ENCODE assay signal across 14 cellular contexts in the genomic region with DNA sequence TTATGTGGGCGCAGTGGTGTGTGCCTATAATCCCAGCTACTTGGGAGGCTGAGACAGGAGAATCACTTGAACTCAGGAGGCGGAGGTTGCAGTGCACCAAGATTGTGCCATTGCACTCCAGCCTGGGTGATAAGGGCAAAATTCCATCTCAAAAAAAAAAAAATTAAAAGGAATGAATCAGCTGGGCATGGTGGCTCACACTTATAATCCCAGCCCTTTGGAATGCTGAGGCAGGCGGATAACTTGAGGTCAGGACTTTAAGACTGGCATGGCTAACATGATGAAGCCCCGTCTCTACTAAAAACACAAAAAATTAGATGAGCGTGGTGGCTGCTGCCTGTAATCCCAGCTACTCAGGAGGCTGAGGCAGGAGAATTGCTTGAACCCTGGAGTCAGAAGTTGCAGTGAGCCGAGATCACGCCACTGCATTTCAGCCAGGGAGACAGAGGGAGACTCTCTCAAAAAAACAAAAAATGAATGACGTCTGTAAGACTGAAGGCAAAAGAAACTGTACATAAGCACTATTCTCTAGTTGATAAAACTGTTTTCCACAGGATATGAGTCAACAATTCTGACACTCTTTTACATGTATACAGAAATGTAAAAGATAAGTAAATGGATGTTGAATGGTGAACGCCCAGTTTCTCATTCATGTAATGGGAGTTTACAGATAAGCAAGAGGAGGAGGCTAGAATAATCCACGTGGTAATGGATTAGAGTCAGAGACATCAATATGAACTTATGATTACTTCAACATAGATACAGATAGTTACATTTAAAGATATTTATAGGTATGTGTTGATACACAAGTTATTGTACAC. TPM values are rescaled to one million over a fixed set of nuclear protein-coding genes. Genes with fewer than 3 reads are reported as not detected.
DNase-seq lines count a peak whose midpoint lies in the region; ATAC-seq and TF ChIP-seq lines count a peak whose summit lies in the region.
"Had no signal": no experiment of that assay in that cellular context is flagged by ENCODE, and none has a peak within 500 bp of the region (broad histone marks: within the 10 kb centered on the region; RNA-seq: fewer than 3 reads in every experiment).

No MANE protein-coding gene starts in this region.

- no peaks in the 10 kb centered on the region for H3K9me3 Mint-ChIP-seq in CD8-positive, alpha-beta memory T cell
- H3K9me3 Mint-ChIP-seq in activated T-helper 2 cell treated with anti-CD3 and anti-CD28 coated beads, Interferon-gamma antibody, Interleukin-2, Interleukin-4, amounts not matched to agents 10 μg/mL and 5 μg/mL and 100 μg/mL, durations not matched to agents 14 hours and 24 hours and 36 hours = peaks cover 36% of the 10 kb centered on the region

- CTCF ChIA-PET in CD8-positive, alpha-beta memory T cell (lab: Charles Lee) = no interaction called here

- peak; percentile 64 for ATAC-seq in foreskin keratinocyte
- no peak for ATAC-seq in HG03196 (IDR thresholded peaks at IDR 0.05; ENCODE audit: unreplicated experiment)
- ATAC-seq: body of pancreas had no signal

- H3K4me2 ChIP-seq in Loucy (ENCODE audit: low read depth, low read length, poor library complexity, severe bottlenecking) = peak overlapping the region; percentile 10

- H3K36me3 Mint-ChIP-seq in CD8-positive, alpha-beta memory T cell = peaks cover 26 to 69% (median 29%) of the 10 kb centered on the region in 3 donors
- peaks cover 83% of the 10 kb centered on the region for H3K36me3 Mint-ChIP-seq in activated T-helper 2 cell treated with anti-CD3 and anti-CD28 coated beads, Interferon-gamma antibody, Interleukin-2, Interleukin-4, amounts not matched to agents 10 μg/mL and 5 μg/mL and 100 μg/mL, durations not matched to agents 14 hours and 24 hours and 36 hours (ENCODE audit: low read depth)

- H3K27me3 Mint-ChIP-seq in CD8-positive, alpha-beta memory T cell = peaks cover 0 to 3% of the 10 kb centered on the region in 2 donors
- H3K27me3 Mint-ChIP-seq in activated T-helper 2 cell treated with anti-CD3 and anti-CD28 coated beads, Interferon-gamma antibody, Interleukin-2, Interleukin-4, amounts not matched to agents 10 μg/mL and 5 μg/mL and 100 μg/mL, durations not matched to agents 14 hours and 24 hours and 36 hours (ENCODE audit: low read depth) = no peaks in the 10 kb centered on the region

- H4K20me1 ChIP-seq in Loucy (ENCODE audit: insufficient read depth, low read length, poor library complexity, severe bottlenecking) = peaks cover 82% of the 10 kb centered on the region

- no peaks in the 10 kb centered on the region for H3K9me2 ChIP-seq in Loucy (replicated peaks; ENCODE audit: low read depth, low read length)

- no peaks in the 10 kb centered on the region for H3K9me3 ChIP-seq in CD8-positive, alpha-beta memory T cell (ENCODE audit: low read length)
- no peaks in the 10 kb centered on the region for H3K9me3 ChIP-seq in Loucy (ENCODE audit: insufficient read depth, low read depth, low read length)
- H3K9me3 ChIP-seq: body of pancreas, prostate gland had no signal

- POLR2A ChIA-PET in CD8-positive, alpha-beta memory T cell (lab: Charles Lee) = no interaction called here

- H3K4me3 ChIP-seq in CD8-positive, alpha-beta memory T cell (ENCODE audit: low read length) = no peak overlapping the region
- H3K4me3 ChIP-seq in Loucy (ENCODE audit: low read length, poor library complexity, severe bottlenecking) = no peak overlapping the region
- H3K4me3 ChIP-seq: body of pancreas, prostate gland had no signal

- no peak for DNase-seq in CD8-positive, alpha-beta memory T cell
- no peak for DNase-seq in activated T-helper 2 cell treated with anti-CD3 and anti-CD28 coated beads, Interferon-gamma antibody, Interleukin-2, Interleukin-4, amounts not matched to agents 10 μg/mL and 5 μg/mL and 100 μg/mL, durations not matched to agents 14 hours and 24 hours and 36 hours (ENCODE audit: low spot score)
- DNase-seq in foreskin keratinocyte (peak; percentile 13 to 31), NCI-H146 treated with DMSO at 0.1 percent for 48 hours (lab: John Stamatoyannopoulos, UW; ENCODE audit: unreplicated experiment) (no peak), DMS153 treated with DMSO at 0.1 percent for 48 hours (lab: John Stamatoyannopoulos, UW; ENCODE audit: unreplicated experiment) (no peak)
- no peak for DNase-seq in activated CD4-positive, CD25-positive, alpha-beta regulatory T cell (lab: John Stamatoyannopoulos, UW)
- DNase-seq: body of pancreas, NCI-H1105 treated with DMSO at 0.1 percent for 48 hours, NCI-H774 had no signal

- H3K27ac Mint-ChIP-seq in CD8-positive, alpha-beta memory T cell = peak overlapping the region in 5 of 8 donors; percentile 14 to 83 (median 30)
- H3K27ac Mint-ChIP-seq in activated T-helper 2 cell treated with anti-CD3 and anti-CD28 coated beads, Interferon-gamma antibody, Interleukin-2, Interleukin-4, amounts not matched to agents 10 μg/mL and 5 μg/mL and 100 μg/mL, durations not matched to agents 14 hours and 24 hours and 36 hours = peak overlapping the region; percentile 96

- peak overlapping the region; percentile 18 for H3K27ac ChIP-seq in CD8-positive, alpha-beta memory T cell (ENCODE audit: low read depth, low read length)
- H3K27ac ChIP-seq in foreskin keratinocyte = no peak overlapping the region
- H3K27ac ChIP-seq: body of pancreas, C4-2B, epithelial cell of prostate, prostate gland had no signal

- no peak for TF ChIP-seq CTCF in Loucy (conservative IDR thresholded peaks at IDR 0.05; ENCODE audit: low read length)
- TF ChIP-seq CTCF in foreskin keratinocyte (conservative IDR thresholded peaks at IDR 0.05) = no peak

- no peaks in the 10 kb centered on the region for H3F3A ChIP-seq in Loucy (ENCODE audit: low read depth)

- H3K9ac ChIP-seq in Loucy (ENCODE audit: low read depth, low read length, poor library complexity, severe bottlenecking) = no peak overlapping the region

- peaks cover 8% of the 10 kb centered on the region for H3K4me1 ChIP-seq in CD8-positive, alpha-beta memory T cell (ENCODE audit: insufficient read depth, low read length)
- H3K4me1 ChIP-seq in Loucy (ENCODE audit: insufficient read depth, low read length, poor library complexity, severe bottlenecking) (peaks cover 40% of the 10 kb centered on the region), foreskin keratinocyte (peaks cover 7% of the 10 kb centered on the region)
- H3K4me1 ChIP-seq: prostate gland had no signal

- peak overlapping the region in 1 of 7 donors; percentile 5 for H3K4me3 Mint-ChIP-seq in CD8-positive, alpha-beta memory T cell
- H3K4me3 Mint-ChIP-seq in activated T-helper 2 cell treated with anti-CD3 and anti-CD28 coated beads, Interferon-gamma antibody, Interleukin-2, Interleukin-4, amounts not matched to agents 10 μg/mL and 5 μg/mL and 100 μg/mL, durations not matched to agents 14 hours and 24 hours and 36 hours (ENCODE audit: low read depth) = peak overlapping the region; percentile 45

- H2AFZ ChIP-seq in Loucy (ENCODE audit: low read length) = no peak overlapping the region

- no peaks in the 10 kb centered on the region for H3K27me3 ChIP-seq in CD8-positive, alpha-beta memory T cell (ENCODE audit: insufficient read depth, low read length, poor library complexity, severe bottlenecking)
- H3K27me3 ChIP-seq in Loucy (ENCODE audit: insufficient read depth, low read length, poor library complexity, severe bottlenecking) (no peaks in the 10 kb centered on the region), foreskin keratinocyte (no peaks in the 10 kb centered on the region)
- H3K27me3 ChIP-seq: body of pancreas had no signal

- H3K36me3 ChIP-seq in CD8-positive, alpha-beta memory T cell (ENCODE audit: insufficient read depth, low read length) = peaks cover 4% of the 10 kb centered on the region
- H3K36me3 ChIP-seq in Loucy (ENCODE audit: insufficient read depth, low read length) = peaks cover 53% of the 10 kb centered on the region
- H3K36me3 ChIP-seq: prostate gland had no signal

- intact Hi-C loops in activated T-helper 2 cell treated with anti-CD3 and anti-CD28 coated beads, Interferon-gamma antibody, Interleukin-2, Interleukin-4, amounts not matched to agents 10 μg/mL and 5 μg/mL and 100 μg/mL, durations not matched to agents 14 hours and 24 hours and 36 hours (cut with micrococcal nuclease) = loop anchor here (1.0 kb wide), 2 partner anchors 22 to 178 kb away; partner anchors contain the start of genes CENPC and UBA6

- peaks cover 100% of the 10 kb centered on the region for H3K79me2 ChIP-seq in Loucy (ENCODE audit: insufficient read depth, low read length)

- H3K4me1 Mint-ChIP-seq in CD8-positive, alpha-beta memory T cell = peaks cover 69 to 79% (median 77%) of the 10 kb centered on the region in 3 donors
- H3K4me1 Mint-ChIP-seq in activated T-helper 2 cell treated with anti-CD3 and anti-CD28 coated beads, Interferon-gamma antibody, Interleukin-2, Interleukin-4, amounts not matched to agents 10 μg/mL and 5 μg/mL and 100 μg/mL, durations not matched to agents 14 hours and 24 hours and 36 hours (ENCODE audit: low read depth) = peaks cover 60% of the 10 kb centered on the region

RNA-seq across cellular contexts. Expression of gene CENPC, which starts 22.2 kb away (rescaled TPM):
- 10 to 100 TPM; 20.2 to 25.0 TPM for total RNA-seq in CD8-positive, alpha-beta memory T cell
- polyA plus RNA-seq in CD8-positive, alpha-beta memory T cell = 19.3 TPM
- total RNA-seq in activated T-helper 2 cell treated with anti-CD3 and anti-CD28 coated beads, Interferon-gamma antibody, Interleukin-2, Interleukin-4, amounts not matched to agents 10 μg/mL and 5 μg/mL and 100 μg/mL, durations not matched to agents 14 hours and 24 hours and 36 hours = 31.6 and 32.0 TPM in 2 replicates
- total RNA-seq in foreskin keratinocyte = 8.9 and 10.2 TPM in 2 replicates
- polyA plus RNA-seq in foreskin keratinocyte = 2.4 and 3.3 TPM in 2 replicates

RNA-seq across cellular contexts. Expression of gene STAP1, which starts 35.5 kb away (rescaled TPM):
- total RNA-seq in CD8-positive, alpha-beta memory T cell = 1 to 10 TPM in 1 of 2 experiments, under 1 TPM in 1; 0.40 to 1.1 TPM
- polyA plus RNA-seq in CD8-positive, alpha-beta memory T cell = 2.6 TPM
- 18.8 and 18.9 TPM in 2 replicates for total RNA-seq in activated T-helper 2 cell treated with anti-CD3 and anti-CD28 coated beads, Interferon-gamma antibody, Interleukin-2, Interleukin-4, amounts not matched to agents 10 μg/mL and 5 μg/mL and 100 μg/mL, durations not matched to agents 14 hours and 24 hours and 36 hours
- total RNA-seq in foreskin keratinocyte = not detected in 2 replicates
- not detected in 2 replicates for polyA plus RNA-seq in foreskin keratinocyte
- total RNA-seq: body of pancreas had no signal

Comparison
In these comparisons a context has a peak if more than half of its experiments do, and no peak if none do; other contexts are left out.
1. DNase-seq: peak in foreskin keratinocyte (2 of 2); none in CD8-positive, alpha-beta memory T cell (0 of 5), activated T-helper 2 cell treated with anti-CD3 and anti-CD28 coated beads, Interferon-gamma antibody, Interleukin-2, Interleukin-4, amounts not matched to agents 10 μg/mL and 5 μg/mL and 100 μg/mL, durations not matched to agents 14 hours and 24 hours and 36 hours (single experiment), NCI-H146 treated with DMSO at 0.1 percent for 48 hours (single experiment), activated CD4-positive, CD25-positive, alpha-beta regulatory T cell (0 of 4) and DMS153 treated with DMSO at 0.1 percent for 48 hours (single experiment).